1 cellular context compared by ENCODE assay signal in genomic region chr11:33875621-33876294, GRCh38.
TF ChIP-seq lines count a peak whose summit lies in the region.

No MANE protein-coding gene starts in this region.

TF ChIP-seq in GM23338, 12 proteins besides CTCF, POLR2A, EP300 and RAD21 (continued from another document):
- TF ChIP-seq ZNF462 (CRISPR knock-in tag; IDR thresholded peaks at IDR 0.05) (no peak), CREB1 (CRISPR knock-in tag; IDR thresholded peaks at IDR 0.05; ENCODE audit: low read depth) (no peak)
